In the genomic region with DNA sequence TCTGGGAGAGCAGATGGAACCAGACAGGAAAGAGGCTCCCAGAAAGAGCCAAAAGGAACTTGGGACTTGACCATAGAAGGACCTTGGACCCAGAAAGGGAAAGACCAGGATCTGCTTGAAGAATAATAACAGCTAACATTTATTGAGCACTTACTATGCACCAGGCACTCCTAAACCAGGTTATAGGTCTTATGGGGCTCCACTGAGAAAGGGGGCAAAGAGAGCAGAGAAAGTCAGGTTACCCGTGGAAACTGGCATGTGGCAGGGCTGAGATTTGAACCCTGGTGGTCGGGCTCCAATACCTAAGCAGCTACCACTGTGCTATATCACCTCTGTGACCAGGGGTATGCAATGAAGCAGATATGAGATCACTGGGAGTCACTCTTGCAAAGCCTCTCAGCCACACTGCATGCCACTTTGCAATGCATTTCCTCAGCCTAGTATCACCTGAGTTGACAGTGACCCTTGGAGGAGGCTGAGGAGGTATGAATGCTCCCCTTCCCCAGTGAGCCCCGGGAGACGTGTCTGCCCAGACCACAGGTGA, we compare ENCODE assay signal across 20 cellular contexts. TPM values are rescaled to one million over a fixed set of nuclear protein-coding genes. Genes with fewer than 3 reads are reported as not detected.
DNase-seq lines count a peak whose midpoint lies in the region; ATAC-seq, FAIRE-seq and TF ChIP-seq lines count a peak whose summit lies in the region.
"Had no signal": no experiment of that assay in that cellular context is flagged by ENCODE, and none has a peak within 500 bp of the region (broad histone marks: within the 10 kb centered on the region; RNA-seq: fewer than 3 reads in every experiment).

No MANE protein-coding gene starts in this region.

- peak overlapping the region; percentile 50 for H3K4me3 Mint-ChIP-seq in astrocyte (ENCODE audit: unreplicated experiment)
- H3K4me3 Mint-ChIP-seq: naive B cell, T-cell had no signal

- ATAC-seq in lower lobe of right lung: no peak
- ATAC-seq in HG02798 (IDR thresholded peaks at IDR 0.05; ENCODE audit: poor library complexity, unreplicated experiment): no peak
- ATAC-seq: T-cell had no signal

- peak overlapping the region in 8 of 11 experiments; percentile 84 to 93 (median 90); a peak in 16 of 22 replicates for H3K27ac ChIP-seq in BLaER1 treated with 17β-estradiol and CSF1 and Interleukin-3, amounts not matched to agents 10 nM and 100 nM
- no peak overlapping the region for H3K27ac ChIP-seq in astrocyte (ENCODE audit: low read depth, low read length)
- peak overlapping the region; percentile 53 for H3K27ac ChIP-seq in lower lobe of right lung
- peak overlapping the region; percentile 68 for H3K27ac ChIP-seq in skeletal muscle tissue (ENCODE audit: low read depth, low read length)
- H3K27ac ChIP-seq: RWPE1, WERI-Rb-1 had no signal

- DNase-seq in astrocyte (ENCODE audit: low read depth): no peak
- no peak for DNase-seq in lower lobe of right lung
- no peak for DNase-seq in activated naive CD4-positive, alpha-beta T cell (lab: John Stamatoyannopoulos, UW)
- DNase-seq in NCI-H510A treated with DMSO at 0.1 percent for 48 hours (lab: John Stamatoyannopoulos, UW): no peak
- no peak for DNase-seq in foreskin melanocyte
- DNase-seq: amygdala; COR-L47; H7; hypothalamus; naive B cell; stimulated activated CD4-positive, alpha-beta T cell treated with anti-CD3 and anti-CD28 coated beads, Interleukin-4, amount 100 ng/mL, for 24 hours; T-cell; WERI-Rb-1 had no signal

- H3K27me3 ChIP-seq in BLaER1 treated with 17β-estradiol and CSF1 and Interleukin-3, amounts not matched to agents 10 nM and 100 nM: no peaks in the 10 kb centered on the region
- H3K27me3 ChIP-seq in astrocyte (ENCODE audit: insufficient read depth, low read length): no peaks in the 10 kb centered on the region
- H3K27me3 ChIP-seq in lower lobe of right lung (ENCODE audit: low read depth): no peaks in the 10 kb centered on the region
- no peaks in the 10 kb centered on the region for H3K27me3 ChIP-seq in skeletal muscle tissue (ENCODE audit: control insufficient read depth in 3 of 3, insufficient read depth in 3 of 3, low read length in 3 of 3)

- no peaks in the 10 kb centered on the region for H3K27me3 Mint-ChIP-seq in astrocyte (ENCODE audit: low read depth, unreplicated experiment)
- H3K27me3 Mint-ChIP-seq: T-cell had no signal

- no peak for FAIRE-seq in astrocyte (lab: Jason Lieb, UNC)
- FAIRE-seq: GM12892, urothelium cell line had no signal

- H3K27ac Mint-ChIP-seq in astrocyte (ENCODE audit: unreplicated experiment): peak overlapping the region; percentile 51
- H3K27ac Mint-ChIP-seq: activated T-helper 2 cell treated with anti-CD3 and anti-CD28 coated beads, Interferon-gamma antibody, Interleukin-2, Interleukin-4, amounts not matched to agents 10 μg/mL and 5 μg/mL and 100 μg/mL, durations not matched to agents 14 hours and 24 hours and 36 hours; T-cell had no signal

- intact Hi-C loops in lower lobe of right lung (cut with DNase I): no loop called here

- H3K36me3 Mint-ChIP-seq in astrocyte (ENCODE audit: low read depth, unreplicated experiment): peaks cover 11% of the 10 kb centered on the region
- H3K36me3 Mint-ChIP-seq: naive B cell, T-cell had no signal

- peak overlapping the region in 2 of 10 experiments; percentile 17 to 33; a peak in 4 of 20 replicates for H3K4me3 ChIP-seq in BLaER1 treated with 17β-estradiol and CSF1 and Interleukin-3, amounts not matched to agents 10 nM and 100 nM
- H3K4me3 ChIP-seq in astrocyte (ENCODE audit: insufficient read depth, low read depth, low read length) (no peak overlapping the region), lower lobe of right lung (no peak overlapping the region), skeletal muscle tissue (ENCODE audit: low read length in 3 of 3) (no peak overlapping the region)

- H3K36me3 ChIP-seq in BLaER1 treated with 17β-estradiol and CSF1 and Interleukin-3, amounts not matched to agents 10 nM and 100 nM: peaks cover 0 to 24% (median 13%) of the 10 kb centered on the region in 11 experiments; a peak in 10 of 22 replicates
- peaks cover 8% of the 10 kb centered on the region for H3K36me3 ChIP-seq in astrocyte (ENCODE audit: insufficient read depth, low read length)
- peaks cover 22% of the 10 kb centered on the region for H3K36me3 ChIP-seq in lower lobe of right lung
- H3K36me3 ChIP-seq in skeletal muscle tissue (ENCODE audit: control insufficient read depth in 3 of 3, insufficient read depth in 3 of 3, low read length in 3 of 3): peaks cover 5 to 16% (median 15%) of the 10 kb centered on the region in 3 donors
- H3K36me3 ChIP-seq: WERI-Rb-1 had no signal

- TF ChIP-seq CTCF in astrocyte (IDR thresholded peaks at IDR 0.05; ENCODE audit: insufficient read depth, low read depth, low read length): no peak
- TF ChIP-seq CTCF in lower lobe of right lung (IDR thresholded peaks at IDR 0.05): no peak

- H3K4me1 Mint-ChIP-seq in astrocyte (ENCODE audit: low read depth, unreplicated experiment): peaks cover 52% of the 10 kb centered on the region

- no peaks in the 10 kb centered on the region for H3K9me3 Mint-ChIP-seq in astrocyte (ENCODE audit: unreplicated experiment)
- H3K9me3 Mint-ChIP-seq: activated T-helper 2 cell treated with anti-CD3 and anti-CD28 coated beads, Interferon-gamma antibody, Interleukin-2, Interleukin-4, amounts not matched to agents 10 μg/mL and 5 μg/mL and 100 μg/mL, durations not matched to agents 14 hours and 24 hours and 36 hours; naive B cell; T-cell had no signal

- peak overlapping the region in 10 of 11 experiments; percentile 29 to 83 (median 68); a peak in 16 of 22 replicates for H3K9ac ChIP-seq in BLaER1 treated with 17β-estradiol and CSF1 and Interleukin-3, amounts not matched to agents 10 nM and 100 nM
- H3K9ac ChIP-seq in astrocyte (ENCODE audit: low read length) (no peak overlapping the region), skeletal muscle tissue (ENCODE audit: low read depth in 1 of 3, low read length in 3 of 3) (peak overlapping the region in 1 of 3 donors; percentile 41)

- no peaks in the 10 kb centered on the region; a peak in 2 of 22 replicates for H4K20me1 ChIP-seq in BLaER1 treated with 17β-estradiol and CSF1 and Interleukin-3, amounts not matched to agents 10 nM and 100 nM
- peaks cover 81% of the 10 kb centered on the region for H4K20me1 ChIP-seq in astrocyte (ENCODE audit: insufficient read depth, low read length)

- H2AFZ ChIP-seq in astrocyte (ENCODE audit: low read depth, low read length): no peak overlapping the region

- peak overlapping the region; percentile 56 to 95 (median 89) for H3K4me2 ChIP-seq in BLaER1 treated with 17β-estradiol and CSF1 and Interleukin-3, amounts not matched to agents 10 nM and 100 nM
- peak overlapping the region; percentile 38 for H3K4me2 ChIP-seq in astrocyte (ENCODE audit: low read length)

- H3K4me1 ChIP-seq in BLaER1 treated with 17β-estradiol and CSF1 and Interleukin-3, amounts not matched to agents 10 nM and 100 nM: peaks cover 51 to 100% (median 97%) of the 10 kb centered on the region in 10 experiments
- H3K4me1 ChIP-seq in astrocyte (ENCODE audit: insufficient read depth, low read length): peaks cover 48% of the 10 kb centered on the region
- peaks cover 86% of the 10 kb centered on the region for H3K4me1 ChIP-seq in lower lobe of right lung
- H3K4me1 ChIP-seq in skeletal muscle tissue (ENCODE audit: control insufficient read depth in 3 of 3, insufficient read depth in 3 of 3, low read length in 3 of 3): peaks cover 95 to 97% (median 96%) of the 10 kb centered on the region in 3 donors

- no peaks in the 10 kb centered on the region for H3K9me3 ChIP-seq in BLaER1 treated with 17β-estradiol and CSF1 and Interleukin-3, amounts not matched to agents 10 nM and 100 nM (replicated peaks in 1 of 11)
- H3K9me3 ChIP-seq in astrocyte (ENCODE audit: insufficient read depth, low read depth, low read length) (no peaks in the 10 kb centered on the region), lower lobe of right lung (no peaks in the 10 kb centered on the region), skeletal muscle tissue (ENCODE audit: control insufficient read depth in 3 of 3, low read length in 3 of 3) (no peaks in the 10 kb centered on the region)

- peaks cover 33% of the 10 kb centered on the region for H3K79me2 ChIP-seq in astrocyte (ENCODE audit: insufficient read depth, low read length)

RNA-seq across cellular contexts. Expression of a gene that starts 37.8 kb away (rescaled TPM):
- total RNA-seq in astrocyte: 249 and 262 TPM in 2 replicates
- total RNA-seq in lower lobe of right lung: 216 TPM
- 152 TPM for total RNA-seq in skeletal muscle tissue
